In genomic region chr14:25464772-25465171, GRCh38 we compare ENCODE assay signal across 8 cellular contexts.
"Had no signal": no experiment of that assay in that cellular context is flagged by ENCODE, and none has a peak within 500 bp of the region (broad histone marks: within the 10 kb centered on the region; RNA-seq: fewer than 3 reads in every experiment).

No MANE protein-coding gene starts in this region.

- H3K4me3 ChIP-seq: GM12878 had no signal

- ATAC-seq: GM12878 had no signal

- DNase-seq: GDM1, GF-D8 had no signal

- FAIRE-seq: G401.6, GM12878, GM12891, GM12892, GM18507, GM19239 had no signal
